23 cellular contexts compared by ENCODE assay signal in the genomic region with DNA sequence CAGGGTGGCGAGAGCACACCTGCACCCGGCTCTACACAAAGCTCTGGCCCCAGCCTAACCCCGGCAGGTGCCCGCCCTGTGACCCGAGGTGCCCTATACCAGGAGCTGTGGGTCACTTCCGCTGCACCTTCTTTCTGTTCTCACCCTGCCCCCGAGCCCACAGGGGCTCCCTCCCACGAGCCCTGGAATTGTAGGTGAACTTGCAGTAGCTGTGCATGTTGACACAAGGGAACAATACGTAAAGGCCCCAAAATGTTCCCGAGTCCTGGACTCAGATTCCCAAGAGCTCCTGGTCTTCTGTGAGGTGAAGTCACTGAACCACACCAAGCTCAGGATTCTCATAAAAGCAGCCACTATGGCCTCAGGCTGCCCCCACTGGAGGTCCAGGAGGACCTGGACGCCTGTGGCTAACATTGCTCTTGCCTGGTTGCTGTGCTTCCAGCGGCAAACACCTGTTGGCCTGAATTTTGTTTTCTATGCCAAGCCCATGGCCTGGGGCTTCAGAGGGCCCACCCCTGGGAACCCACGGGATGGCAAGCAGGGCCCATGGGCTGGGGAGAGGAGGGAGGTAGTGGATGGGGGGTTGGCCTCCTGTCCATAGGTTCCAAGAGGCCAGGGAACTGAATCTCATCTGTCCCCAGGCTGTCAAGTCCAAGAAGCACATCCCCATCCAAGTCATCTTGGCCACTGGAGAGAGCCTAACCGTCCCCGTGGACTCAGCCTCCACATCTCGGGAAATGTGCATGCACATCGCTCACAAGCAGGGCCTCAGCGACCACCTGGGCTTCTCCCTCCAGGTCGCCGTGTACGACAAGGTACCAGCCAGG. TPM values are rescaled to one million over a fixed set of nuclear protein-coding genes. Genes with fewer than 3 reads are reported as not detected.
DNase-seq lines count a peak whose midpoint lies in the region; ATAC-seq, FAIRE-seq and TF ChIP-seq lines count a peak whose summit lies in the region.
"Had no signal": no experiment of that assay in that cellular context is flagged by ENCODE, and none has a peak within 500 bp of the region (broad histone marks: within the 10 kb centered on the region; RNA-seq: fewer than 3 reads in every experiment).

No MANE protein-coding gene starts in this region.

- no peaks in the 10 kb centered on the region for H3F3A ChIP-seq in MM.1S (ENCODE audit: insufficient read depth, low read length)

- H3K27ac ChIP-seq in body of pancreas = no peak overlapping the region
- H3K27ac ChIP-seq in sigmoid colon = no peak overlapping the region
- no peak overlapping the region for H3K27ac ChIP-seq in MM.1S (ENCODE audit: low read length)
- H3K27ac ChIP-seq: esophagus muscularis mucosa, left ventricle myocardium inferior, pancreas, RWPE1 had no signal

- H3K79me2 ChIP-seq in MM.1S (ENCODE audit: low read length) = no peaks in the 10 kb centered on the region

- no peak overlapping the region for H3K4me2 ChIP-seq in MM.1S (ENCODE audit: low read depth, low read length)

- H3K4me1 Mint-ChIP-seq in activated CD4-positive, alpha-beta T cell treated with anti-CD3 and anti-CD28 coated beads for 36 hours = peaks cover 1% of the 10 kb centered on the region

- H3K9me3 Mint-ChIP-seq in activated CD4-positive, alpha-beta T cell treated with anti-CD3 and anti-CD28 coated beads for 36 hours (ENCODE audit: low read depth) = no peaks in the 10 kb centered on the region
- H3K9me3 Mint-ChIP-seq: activated naive CD8-positive, alpha-beta T cell treated with anti-CD3 and anti-CD28 coated beads, Interleukin-2, amount 50 U/mL, for 24 hours; activated T-cell treated with anti-CD3 and anti-CD28 coated beads, Interleukin-2, amount 50 U/mL, for 4 hours had no signal

- no peaks in the 10 kb centered on the region for H4K20me1 ChIP-seq in MM.1S (ENCODE audit: insufficient read depth, low read length)

- intact Hi-C loops in activated CD4-positive, alpha-beta T cell treated with anti-CD3 and anti-CD28 coated beads for 36 hours (cut with DNase I, micrococcal nuclease) = no loop called here
- intact Hi-C loops in body of pancreas (cut with DNase I) = no loop called here
- intact Hi-C loops in sigmoid colon (cut with DNase I) = no loop called here

- TF ChIP-seq EP300 in sigmoid colon (IDR thresholded peaks at IDR 0.05) = no peak

- DNase-seq in activated CD4-positive, alpha-beta T cell treated with anti-CD3 and anti-CD28 coated beads for 36 hours = peak; percentile 0
- no peak for DNase-seq in activated CD4-positive, alpha-beta T cell treated with anti-CD3 and anti-CD28 coated beads, Interleukin-2, amount 50 U/mL, for 48 hours
- peak; percentile 15 for DNase-seq in GM12892 (ENCODE audit: insufficient read length)
- DNase-seq in body of pancreas = peak in 3 of 4 donors; percentile 2 to 10 (median 4)
- DNase-seq in sigmoid colon = peak; percentile 61
- DNase-seq in 8988T = no peak
- no peak for DNase-seq in superior temporal gyrus (ENCODE audit: extremely low spot score)
- DNase-seq in MM.1S = no peak
- DNase-seq: activated CD4-positive, alpha-beta T cell treated with anti-CD3 and anti-CD28 coated beads, Interleukin-2, amount 50 U/mL, for 1 hour; activated naive CD8-positive, alpha-beta T cell treated with anti-CD3 and anti-CD28 coated beads, Interleukin-2, amount 50 U/mL, for 24 hours; activated T-cell treated with anti-CD3 and anti-CD28 coated beads, Interleukin-2, amount 50 U/mL, for 4 hours; GOT3; left ventricle myocardium inferior; MV-4-11; NCI-H187 treated with DMSO at 0.1 percent for 48 hours; NCI-H446; stimulated activated CD4-positive, alpha-beta T cell treated with anti-CD3 and anti-CD28 coated beads, Interleukin-2, amount 100 ng/mL, for 48 hours had no signal

- ATAC-seq in activated CD4-positive, alpha-beta T cell treated with anti-CD3 and anti-CD28 coated beads for 36 hours = no peak
- ATAC-seq in body of pancreas = no peak
- ATAC-seq: activated naive CD8-positive, alpha-beta T cell treated with anti-CD3 and anti-CD28 coated beads, Interleukin-2, amount 50 U/mL, for 24 hours; activated T-cell treated with anti-CD3 and anti-CD28 coated beads, Interleukin-2, amount 50 U/mL, for 4 hours; pancreas had no signal

- WGBS in body of pancreas, 2 donors = 74 to 80% methylated on average over 16 to 21 of the region's 21 CpGs
- 93 to 95% methylated on average over 21 of the region's 21 CpGs for WGBS in sigmoid colon, 2 donors

- TF ChIP-seq CTCF in body of pancreas (IDR thresholded peaks at IDR 0.05) (no peak), sigmoid colon (IDR thresholded peaks at IDR 0.05) (no peak), MM.1S (IDR thresholded peaks at IDR 0.05; ENCODE audit: low read length) (no peak)

- CTCF ChIA-PET in activated CD4-positive, alpha-beta T cell treated with anti-CD3 and anti-CD28 coated beads for 36 hours (lab: Charles Lee) = no interaction called here

- no peaks in the 10 kb centered on the region for H3K27me3 Mint-ChIP-seq in activated CD4-positive, alpha-beta T cell treated with anti-CD3 and anti-CD28 coated beads for 36 hours

- POLR2A ChIA-PET in activated CD4-positive, alpha-beta T cell treated with anti-CD3 and anti-CD28 coated beads for 36 hours (lab: Charles Lee) = no interaction called here

- no peak overlapping the region for H2AFZ ChIP-seq in MM.1S (ENCODE audit: low read length)

- no peaks in the 10 kb centered on the region for H3K36me3 ChIP-seq in body of pancreas (replicated peaks in 1 of 2; ENCODE audit: insufficient read depth in 1 of 2, low read depth in 2 of 2)
- H3K36me3 ChIP-seq in sigmoid colon = no peaks in the 10 kb centered on the region
- no peaks in the 10 kb centered on the region for H3K36me3 ChIP-seq in MM.1S (replicated peaks; ENCODE audit: insufficient read depth, low read length)
- H3K36me3 ChIP-seq: esophagus muscularis mucosa, left ventricle myocardium inferior, pancreas had no signal

- H3K4me3 Mint-ChIP-seq in activated CD4-positive, alpha-beta T cell treated with anti-CD3 and anti-CD28 coated beads for 36 hours = no peak overlapping the region
- H3K4me3 Mint-ChIP-seq: activated naive CD8-positive, alpha-beta T cell treated with anti-CD3 and anti-CD28 coated beads, Interleukin-2, amount 50 U/mL, for 24 hours; activated T-cell treated with anti-CD3 and anti-CD28 coated beads, Interleukin-2, amount 50 U/mL, for 4 hours had no signal

- no peak for TF ChIP-seq POLR2A in GM12892 (IDR thresholded peaks at IDR 0.05; ENCODE audit: low read depth, low read length)
- TF ChIP-seq POLR2A in body of pancreas (IDR thresholded peaks at IDR 0.05) = no peak
- TF ChIP-seq POLR2A in sigmoid colon (IDR thresholded peaks at IDR 0.05) = no peak

- FAIRE-seq in GM12892 (lab: Jason Lieb, UNC) = no peak
- FAIRE-seq: A204.1, pancreas had no signal

- H3K36me3 Mint-ChIP-seq in activated CD4-positive, alpha-beta T cell treated with anti-CD3 and anti-CD28 coated beads for 36 hours (ENCODE audit: low read depth) = no peaks in the 10 kb centered on the region

- no peaks in the 10 kb centered on the region for H3K27me3 ChIP-seq in body of pancreas
- H3K27me3 ChIP-seq in sigmoid colon = peaks cover 0 to 31% (median 5%) of the 10 kb centered on the region in 3 donors
- H3K27me3 ChIP-seq in MM.1S (replicated peaks; ENCODE audit: insufficient read depth, low read length) = peaks cover 46% of the 10 kb centered on the region
- H3K27me3 ChIP-seq: pancreas had no signal

- H3K4me3 ChIP-seq in body of pancreas = no peak overlapping the region
- H3K4me3 ChIP-seq in sigmoid colon = no peak overlapping the region
- no peak overlapping the region for H3K4me3 ChIP-seq in MM.1S (ENCODE audit: low read length)
- H3K4me3 ChIP-seq: esophagus muscularis mucosa, left ventricle myocardium inferior, pancreas had no signal

- no peaks in the 10 kb centered on the region for H3K9me2 ChIP-seq in MM.1S (replicated peaks; ENCODE audit: insufficient read depth, low read length)

- H3K4me1 ChIP-seq in body of pancreas (no peaks in the 10 kb centered on the region), sigmoid colon (no peaks in the 10 kb centered on the region), MM.1S (ENCODE audit: low read length) (no peaks in the 10 kb centered on the region)
- H3K4me1 ChIP-seq: esophagus muscularis mucosa, pancreas had no signal

- H3K27ac Mint-ChIP-seq in activated CD4-positive, alpha-beta T cell treated with anti-CD3 and anti-CD28 coated beads for 36 hours = no peak overlapping the region
- H3K27ac Mint-ChIP-seq: activated naive CD8-positive, alpha-beta T cell treated with anti-CD3 and anti-CD28 coated beads, Interleukin-2, amount 50 U/mL, for 24 hours had no signal

- H3K9me3 ChIP-seq in body of pancreas (no peaks in the 10 kb centered on the region), sigmoid colon (no peaks in the 10 kb centered on the region), MM.1S (replicated peaks; ENCODE audit: insufficient read depth, low read length) (no peaks in the 10 kb centered on the region)
- H3K9me3 ChIP-seq: esophagus muscularis mucosa, left ventricle myocardium inferior, pancreas had no signal

- no peak overlapping the region for H3K9ac ChIP-seq in MM.1S (ENCODE audit: low read length)

RNA-seq across cellular contexts. Expression of a gene that starts 23.2 kb away (rescaled TPM):
- not detected for total RNA-seq in activated CD4-positive, alpha-beta T cell treated with anti-CD3 and anti-CD28 coated beads for 36 hours
- polyA plus RNA-seq in GM12892 (2012; ENCODE audit: missing spikeins) = not detected
- under 1 TPM in 1 of 2 donors, not detected in 1; 0.26 TPM for total RNA-seq in body of pancreas
- total RNA-seq in sigmoid colon = 1 to 10 TPM in 1 of 4 donors, under 1 TPM in 2, not detected in 1; 0.36 to 1.4 (median 0.66) TPM
- polyA plus RNA-seq in sigmoid colon = under 1 TPM in 2 of 3 donors, not detected in 1; 0.48 to 0.60 TPM
- total RNA-seq: activated T-cell treated with anti-CD3 and anti-CD28 coated beads, Interleukin-2, amount 50 U/mL, for 4 hours; glomerular endothelial cell; pancreas; subcutaneous adipose tissue had no signal

RNA-seq across cellular contexts. Expression of a gene that starts 52.6 kb away (rescaled TPM):
- total RNA-seq in activated CD4-positive, alpha-beta T cell treated with anti-CD3 and anti-CD28 coated beads for 36 hours = 10 to 100 TPM; 16.4 to 19.3 TPM
- polyA plus RNA-seq in GM12892 (2012; ENCODE audit: missing spikeins) = 0.28 TPM
- 10 to 100 TPM in 1 of 2 donors, 1 to 10 TPM in 1; 9.6 to 21.4 TPM for total RNA-seq in body of pancreas
- total RNA-seq in sigmoid colon = 100 to 1,000 TPM; 125 to 357 (median 195) TPM
- polyA plus RNA-seq in sigmoid colon = 10 to 100 TPM in 2 of 3 donors, 1 to 10 TPM in 1; 3.2 to 40.6 (median 17.4) TPM

Comparison
In these comparisons a context has a peak if more than half of its experiments do, and no peak if none do; other contexts are left out.
1. DNase-seq: peak in activated CD4-positive, alpha-beta T cell treated with anti-CD3 and anti-CD28 coated beads for 36 hours (single experiment), GM12892 (single experiment), body of pancreas (3 of 4) and sigmoid colon (single experiment); none in activated CD4-positive, alpha-beta T cell treated with anti-CD3 and anti-CD28 coated beads, Interleukin-2, amount 50 U/mL, for 48 hours (0 of 2), 8988T (single experiment), superior temporal gyrus (single experiment) and MM.1S (single experiment).
2. RNA of a gene that starts 52.6 kb away (total RNA-seq): 125 to 357 TPM in sigmoid colon; 9.6 to 21.4 TPM in body of pancreas and 16.4 to 19.3 TPM in activated CD4-positive, alpha-beta T cell treated with anti-CD3 and anti-CD28 coated beads for 36 hours; every median in the first group is over 4 times any median in the second.